ENCODE assay signal across 7 cellular contexts in the genomic region with DNA sequence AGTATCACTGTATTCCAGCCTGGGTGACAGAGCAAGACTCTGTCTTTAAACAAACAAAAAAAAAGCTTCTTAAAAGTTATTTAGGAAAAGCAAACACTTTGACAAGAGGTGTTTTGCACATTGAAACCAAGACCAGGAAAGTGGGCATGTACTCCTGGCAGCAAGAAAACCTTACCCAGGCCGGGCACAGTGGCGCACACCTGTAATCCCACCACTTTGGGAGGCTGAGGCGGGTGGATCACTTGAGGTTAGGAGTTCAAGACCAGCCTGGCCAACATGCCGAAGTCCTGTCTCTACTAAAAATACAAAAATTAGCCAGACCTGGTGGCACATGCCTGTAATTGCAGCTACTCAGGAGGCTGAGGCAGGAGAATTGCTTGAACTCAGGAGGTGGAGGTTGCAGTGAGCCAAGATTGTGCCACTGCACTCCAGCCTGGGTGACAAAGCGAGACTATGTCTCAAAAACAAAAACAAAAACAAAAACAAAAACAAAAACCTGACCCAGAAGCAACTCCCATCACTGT.
A peak's percentile ranks its signal among the peaks of the same experiment; 100 is the strongest.
DNase-seq lines count a peak whose midpoint lies in the region; ATAC-seq and TF ChIP-seq lines count a peak whose summit lies in the region.
"Not testable (repeated sequence)": the region's sequence is repeated elsewhere in the genome, so short reads cannot be mapped to it uniquely, and the experiment has no call there.

No MANE protein-coding gene starts in this region.

- not testable (repeated sequence) for H3K27me3 ChIP-seq in GM06990 (replicated peaks; ENCODE audit: control insufficient read depth, insufficient read depth, low read length); brain microvascular endothelial cell (replicated peaks); dorsolateral prefrontal cortex; foreskin keratinocyte

- H3K9me3 Mint-ChIP-seq in HFFc6; mesothelial cell of epicardium; progenitor cell of endocrine pancreas (ENCODE audit: low read depth): not testable (repeated sequence)

- intact Hi-C loops in dorsolateral prefrontal cortex (cut with DNase I): not testable (repeated sequence)

- ATAC-seq in foreskin keratinocyte: not testable (repeated sequence)

- not testable (repeated sequence) for H3K27ac ChIP-seq in brain microvascular endothelial cell, foreskin keratinocyte
- H3K27ac ChIP-seq in dorsolateral prefrontal cortex: peak overlapping the region in 32 of 59 donors; percentile 8 to 87 (median 52)

- TF ChIP-seq CTCF in GM06990 (IDR thresholded peaks at IDR 0.05; ENCODE audit: insufficient read depth, low read length, poor library complexity, severe bottlenecking): peak; percentile 16
- peak; percentile 62 for TF ChIP-seq CTCF in HFFc6 (IDR thresholded peaks at IDR 0.05)
- peak; percentile 28 for TF ChIP-seq CTCF in brain microvascular endothelial cell (IDR thresholded peaks at IDR 0.05; ENCODE audit: low read depth, low read length, missing control alignments)
- TF ChIP-seq CTCF in dorsolateral prefrontal cortex (IDR thresholded peaks at IDR 0.05 in 54 of 56, conservative IDR thresholded peaks at IDR 0.05 in 2 of 56; ENCODE audit: low read depth in 1 of 56, partially characterized antibody in 56 of 56): peak in 2 of 56 donors; percentile 10 to 15
- TF ChIP-seq CTCF in foreskin keratinocyte (conservative IDR thresholded peaks at IDR 0.05): peak; percentile 22
- peak; percentile 33 for TF ChIP-seq CTCF in mesothelial cell of epicardium (IDR thresholded peaks at IDR 0.05; ENCODE audit: unreplicated experiment)
- TF ChIP-seq CTCF in progenitor cell of endocrine pancreas (IDR thresholded peaks at IDR 0.05; ENCODE audit: unreplicated experiment): peak; percentile 14

- not testable (repeated sequence) for H3K4me1 ChIP-seq in foreskin keratinocyte

- in situ Hi-C loops in brain microvascular endothelial cell (cut with HindIII; ENCODE audit: low pct_ligation_motif_present, low sequenced_read_pairs): not testable (repeated sequence)

- peaks cover 25% of the 10 kb centered on the region for H3K36me3 ChIP-seq in GM06990 (ENCODE audit: control insufficient read depth, insufficient read depth, low read length)
- peaks cover 53% of the 10 kb centered on the region for H3K36me3 ChIP-seq in brain microvascular endothelial cell (replicated peaks)

- DNase-seq in GM06990 (ENCODE audit: extremely low read depth, insufficient read length); HFFc6; brain microvascular endothelial cell; dorsolateral prefrontal cortex; foreskin keratinocyte; mesothelial cell of epicardium (ENCODE audit: low spot score in 2 of 2, unreplicated experiment in 2 of 2); progenitor cell of endocrine pancreas (ENCODE audit: low spot score, unreplicated experiment): not testable (repeated sequence)

- H3K4me1 Mint-ChIP-seq in HFFc6 (ENCODE audit: low read depth): peaks cover 13% of the 10 kb centered on the region
- H3K4me1 Mint-ChIP-seq in mesothelial cell of epicardium; progenitor cell of endocrine pancreas (ENCODE audit: low read depth): not testable (repeated sequence)

- not testable (repeated sequence) for H3K4me3 ChIP-seq in GM06990 (replicated peaks; ENCODE audit: low read depth, low read length); brain microvascular endothelial cell (ENCODE audit: low read depth, low read length); dorsolateral prefrontal cortex

- not testable (repeated sequence) for H3K4me3 Mint-ChIP-seq in HFFc6; mesothelial cell of epicardium; progenitor cell of endocrine pancreas (ENCODE audit: low read depth)

- H3K27me3 Mint-ChIP-seq in HFFc6 (ENCODE audit: insufficient read depth); mesothelial cell of epicardium (ENCODE audit: low read depth); progenitor cell of endocrine pancreas: not testable (repeated sequence)

- H3K36me3 Mint-ChIP-seq in HFFc6 (ENCODE audit: low read depth): peaks cover 58% of the 10 kb centered on the region
- peaks cover 58% of the 10 kb centered on the region for H3K36me3 Mint-ChIP-seq in mesothelial cell of epicardium
- H3K36me3 Mint-ChIP-seq in progenitor cell of endocrine pancreas (ENCODE audit: insufficient read depth): peaks cover 46% of the 10 kb centered on the region

- not testable (repeated sequence) for H3K27ac Mint-ChIP-seq in HFFc6, mesothelial cell of epicardium, progenitor cell of endocrine pancreas
